Comparison of ENCODE assay signal across 9 cellular contexts in genomic region chr14:76710093-76711010, GRCh38. TPM values are rescaled to one million over a fixed set of nuclear protein-coding genes. Genes with fewer than 3 reads are reported as not detected.
DNase-seq lines count a peak whose midpoint lies in the region; ATAC-seq, FAIRE-seq and TF ChIP-seq lines count a peak whose summit lies in the region.
"Had no signal": no experiment of that assay in that cellular context is flagged by ENCODE, and none has a peak within 500 bp of the region (broad histone marks: within the 10 kb centered on the region; RNA-seq: fewer than 3 reads in every experiment).

No MANE protein-coding gene starts in this region.

- H3K4ac ChIP-seq in H1 (replicated peaks; ENCODE audit: insufficient read length, low read depth, low read length): no peak overlapping the region

- ATAC-seq in RWPE2 (ENCODE audit: low read depth) (peak; percentile 62; the same call in 2 of the 3 replicates), HG02642 (IDR thresholded peaks at IDR 0.05; ENCODE audit: poor library complexity, unreplicated experiment) (no peak)
- ATAC-seq: activated naive CD4-positive, alpha-beta T cell treated with anti-CD3 and anti-CD28 coated beads, Interleukin-2, amount 50 U/mL, for 72 hours had no signal

- POLR2A ChIA-PET in H1 (lab: Charles Lee; ENCODE audit: partially characterized antibody): interaction anchor here (1.0 kb wide), 1 partner anchor 68 kb away, joined by 3 read pairs; no protein-coding TSS in a partner anchor

- FAIRE-seq in H1 (lab: Jason Lieb, UNC): peak; percentile 19

- H2AFZ ChIP-seq in H1 (ENCODE audit: low read length): peak overlapping the region; percentile 3; the same call in 1 of the 2 replicates

- TF ChIP-seq CTCF in LNCaP clone FGC (IDR thresholded peaks at IDR 0.05; ENCODE audit: control insufficient read depth, extremely low read depth, insufficient read depth): peak; percentile 61
- TF ChIP-seq CTCF in RWPE2 (IDR thresholded peaks at IDR 0.05; ENCODE audit: poor library complexity, severe bottlenecking): peak; percentile 97
- peak; percentile 1 to 72 (median 60) for TF ChIP-seq CTCF in H1 (IDR thresholded peaks at IDR 0.05; ENCODE audit: control extremely low read depth in 1 of 3, insufficient read depth in 1 of 3, low read depth in 1 of 3, low read length in 3 of 3)

- no peak overlapping the region for H3K56ac ChIP-seq in H1 (replicated peaks; ENCODE audit: insufficient read length, low read depth, low read length)

- H3K79me1 ChIP-seq in H1 (ENCODE audit: low read depth, low read length): no peaks in the 10 kb centered on the region

- TF ChIP-seq EP300 in H1 (IDR thresholded peaks at IDR 0.05; ENCODE audit: borderline replicate concordance in 1 of 2, low read depth in 2 of 2, low read length in 2 of 2): no peak

- H3K79me2 ChIP-seq in H1 (ENCODE audit: control insufficient read depth in 1 of 2, insufficient read depth in 2 of 2, low read length in 2 of 2): no peaks in the 10 kb centered on the region

- H3K14ac ChIP-seq in H1 (ENCODE audit: insufficient read length): no peak overlapping the region

- no peak overlapping the region for H3K23ac ChIP-seq in H1 (ENCODE audit: insufficient read length)

- no peak overlapping the region for H3K4me2 ChIP-seq in H1 (ENCODE audit: insufficient read depth in 1 of 2, low read depth in 2 of 2, low read length in 2 of 2)

- H3K4me3 ChIP-seq in LNCaP clone FGC (ENCODE audit: low read depth, low read length): no peak overlapping the region
- H3K4me3 ChIP-seq in RWPE2 (ENCODE audit: severe bottlenecking): no peak overlapping the region
- H3K4me3 ChIP-seq in H1 (ENCODE audit: extremely low read depth in 1 of 4, insufficient read depth in 2 of 4, low read depth in 3 of 4, low read length in 4 of 4): no peak overlapping the region
- H3K4me3 ChIP-seq in mesodermal cell (ENCODE audit: extremely low read depth, insufficient read depth, low read length, poor library complexity, severe bottlenecking): no peak overlapping the region

- H3K36me3 ChIP-seq in RWPE2 (ENCODE audit: low read depth): no peaks in the 10 kb centered on the region
- no peaks in the 10 kb centered on the region; a peak in 1 of 8 replicates for H3K36me3 ChIP-seq in H1 (ENCODE audit: control insufficient read depth in 2 of 4, insufficient read depth in 4 of 4, low read length in 3 of 4)
- no peaks in the 10 kb centered on the region for H3K36me3 ChIP-seq in mesodermal cell (ENCODE audit: control insufficient read depth, insufficient read depth, low read length)

- H3K18ac ChIP-seq in H1 (ENCODE audit: extremely low read depth, low read length): no peak overlapping the region

- CTCF ChIA-PET in H1 (lab: Charles Lee; ENCODE audit: partially characterized antibody): interaction anchor here (0.5 to 9.1 kb wide), 47 partner anchors 8 to 359 kb away, joined by 3 to 234 read pairs (median 5); partner anchors contain the start of genes ANGEL1 and VASH1

- no peak overlapping the region for H2BK20ac ChIP-seq in H1 (ENCODE audit: low read length)

- no peak overlapping the region for H4K5ac ChIP-seq in H1 (ENCODE audit: insufficient read length, low read depth, low read length)

- H4K20me1 ChIP-seq in H1 (replicated peaks in 1 of 2; ENCODE audit: control insufficient read depth in 1 of 2, insufficient read depth in 2 of 2, low read length in 2 of 2): peaks cover 0 to 2% of the 10 kb centered on the region in 2 experiments

- no peaks in the 10 kb centered on the region for H3K27me3 ChIP-seq in RWPE2 (ENCODE audit: insufficient read depth, poor library complexity, severe bottlenecking)
- no peaks in the 10 kb centered on the region for H3K27me3 ChIP-seq in H1 (replicated peaks in 1 of 4; ENCODE audit: control insufficient read depth in 3 of 4, extremely low read depth in 1 of 4, insufficient read depth in 3 of 4, low read length in 3 of 4)

- DNase-seq in activated T-cell treated with anti-CD3 and anti-CD28 coated beads for 24 hours (ENCODE audit: low read depth): peak; percentile 6
- DNase-seq in activated T-cell treated with anti-CD3 and anti-CD28 coated beads, Interleukin-2, amount 50 U/mL, for 1 hour: no peak
- peak; percentile 10 for DNase-seq in LNCaP clone FGC (ENCODE audit: low read depth)
- no peak for DNase-seq in RWPE2 (ENCODE audit: low spot score)
- DNase-seq in H1 (ENCODE audit: low read depth in 1 of 2, low spot score in 2 of 2): peak in 1 of 2 experiments; percentile 46
- DNase-seq in GOT3 (lab: John Stamatoyannopoulos, UW): no peak

- no peaks in the 10 kb centered on the region for H3K9me3 ChIP-seq in RWPE2 (ENCODE audit: severe bottlenecking)
- peaks cover 0 to 5% of the 10 kb centered on the region in 2 experiments; a peak in 1 of 4 replicates for H3K9me3 ChIP-seq in H1 (ENCODE audit: insufficient read depth in 2 of 2, low read depth in 1 of 2, low read length in 1 of 2)
- no peaks in the 10 kb centered on the region for H3K9me3 ChIP-seq in mesodermal cell (ENCODE audit: control insufficient read depth, low read length)

- H4K91ac ChIP-seq in H1 (replicated peaks; ENCODE audit: insufficient read length, low read length): no peak overlapping the region

- peak; percentile 74 to 76 for TF ChIP-seq RAD21 in H1 (IDR thresholded peaks at IDR 0.05 in 1 of 2, conservative IDR thresholded peaks at IDR 0.05 in 1 of 2; ENCODE audit: low read depth in 2 of 2, low read length in 2 of 2)

- H3K23me2 ChIP-seq in H1 (ENCODE audit: low read depth, low read length): no peaks in the 10 kb centered on the region

- no peak overlapping the region for H2BK5ac ChIP-seq in H1 (ENCODE audit: low read depth, low read length)

- H3K9ac ChIP-seq in H1 (replicated peaks in 1 of 4; ENCODE audit: extremely low read depth in 1 of 4, low read depth in 3 of 4, low read length in 3 of 4): no peak overlapping the region

- no peak overlapping the region for H2BK120ac ChIP-seq in H1 (replicated peaks; ENCODE audit: low read depth, low read length)

- no peak overlapping the region for H2AK5ac ChIP-seq in H1 (ENCODE audit: low read depth, low read length)

- 39% methylated on average over 12 of the region's 12 CpGs; no CpG with 5 or more reads in 1 of the 2 experiments for WGBS in H1 (ENCODE audit: extremely low coverage in 1 of 2, insufficient coverage in 1 of 2, insufficient read length in 1 of 2, insufficient replicate concordance in 2 of 2, low coverage in 1 of 2, low lambda C conversion rate in 2 of 2, missing lambda C conversion rate in 1 of 2), 2 experiments
- WGBS in mesodermal cell (ENCODE audit: insufficient coverage in 2 of 2), 2 experiments: 53 to 67% methylated on average over 3 to 4 of the region's 12 CpGs

- TF ChIP-seq POLR2A in H1 (IDR thresholded peaks at IDR 0.05; ENCODE audit: control extremely low read depth in 1 of 2, low read depth in 2 of 2, low read length in 2 of 2): no peak

- no peak overlapping the region for H4K8ac ChIP-seq in H1 (ENCODE audit: extremely low read depth, insufficient read depth, low read length)

- H2BK15ac ChIP-seq in H1 (ENCODE audit: low read length): no peak overlapping the region

- peak overlapping the region; percentile 84; the same call in 1 of the 2 replicates for H2BK12ac ChIP-seq in H1 (ENCODE audit: low read depth, low read length)

- H3K4me1 ChIP-seq in RWPE2 (ENCODE audit: insufficient read depth, poor library complexity, severe bottlenecking) (no peaks in the 10 kb centered on the region), H1 (replicated peaks in 1 of 4; ENCODE audit: control insufficient read depth in 3 of 4, insufficient read depth in 4 of 4, low read length in 3 of 4) (no peaks in the 10 kb centered on the region), mesodermal cell (ENCODE audit: control insufficient read depth, insufficient read depth, low read length, poor library complexity, severe bottlenecking) (no peaks in the 10 kb centered on the region)

- no peak overlapping the region for H3K27ac ChIP-seq in RWPE2 (ENCODE audit: poor library complexity, severe bottlenecking)
- no peak overlapping the region for H3K27ac ChIP-seq in H1 (ENCODE audit: low read depth, low read length)
- peak overlapping the region; percentile 58 for H3K27ac ChIP-seq in mesodermal cell (ENCODE audit: low read depth, low read length, severe bottlenecking)

TF ChIP-seq in H1, 55 proteins besides CTCF, POLR2A, EP300 and RAD21:
- TF ChIP-seq YY1 (IDR thresholded peaks at IDR 0.05; ENCODE audit: low read depth, low read length) (no peak), TCF12 (IDR thresholded peaks at IDR 0.05; ENCODE audit: low read depth, low read length) (no peak), SIN3A (conservative IDR thresholded peaks at IDR 0.05 in 1 of 2, IDR thresholded peaks at IDR 0.05 in 1 of 2; ENCODE audit: low read depth in 1 of 2, low read length in 2 of 2) (no peak), SAP30 (IDR thresholded peaks at IDR 0.05; ENCODE audit: insufficient read depth, insufficient replicate concordance, low read length) (no peak), ATF2 (IDR thresholded peaks at IDR 0.05; ENCODE audit: low read length) (no peak), HDAC6 (IDR thresholded peaks at IDR 0.05; ENCODE audit: low read depth, low read length) (no peak), CTBP2 (IDR thresholded peaks at IDR 0.05; ENCODE audit: borderline replicate concordance, insufficient read depth, insufficient read length, low read length) (no peak), BACH1 (IDR thresholded peaks at IDR 0.05; ENCODE audit: low read length) (no peak), SP1 (IDR thresholded peaks at IDR 0.05; ENCODE audit: low read depth, low read length) (no peak)

RNA-seq across cellular contexts. Expression of gene VASH1, which starts 50.9 kb away (rescaled TPM):
- 6.4 and 7.7 TPM in 2 replicates for total RNA-seq in H1 (2021; fragmentation: NEBNext Ultra II Directional; extraction: Animal tissue kit (Norgen Biotek cat#: 25700))
- 3.1 and 4.9 TPM in 2 replicates for polyA plus RNA-seq in H1 (2011; rRNA removed)
- 5.1 TPM for polyA plus RNA-seq in H1 (2011; cell fraction: cytosol; rRNA removed)
- polyA plus RNA-seq in H1 (2011; cell fraction: nucleus; rRNA removed): 17.4 TPM
- 5.7 to 7.5 TPM (median 6.7 TPM) in 4 replicates for polyA plus RNA-seq in H1 (2012, experiment 1 of 2)
- 4.3 TPM for polyA plus RNA-seq in H1 (2012, experiment 2 of 2)
- polyA plus RNA-seq in H1 (2013, experiment 1 of 2): 3.2 TPM
- polyA plus RNA-seq in H1 (2013, experiment 2 of 2): 3.5 TPM
- 4.3 and 4.5 TPM in 2 replicates for polyA minus RNA-seq in H1 (2011; rRNA and poly(A)+ RNA removed)
- polyA minus RNA-seq in H1 (2011; cell fraction: cytosol; rRNA and poly(A)+ RNA removed): 2.3 TPM
- 5.6 TPM for polyA minus RNA-seq in H1 (2011; cell fraction: nucleus; rRNA and poly(A)+ RNA removed)
- 78.6 TPM for polyA plus RNA-seq in mesodermal cell (2013, experiment 1 of 2)
- polyA plus RNA-seq in mesodermal cell (2013, experiment 2 of 2): 59.3 TPM

Comparison
In these comparisons a context has a peak if more than half of its experiments do, and no peak if none do; other contexts are left out.
1. DNase-seq: peak in activated T-cell treated with anti-CD3 and anti-CD28 coated beads for 24 hours (single experiment) and LNCaP clone FGC (single experiment); none in activated T-cell treated with anti-CD3 and anti-CD28 coated beads, Interleukin-2, amount 50 U/mL, for 1 hour (single experiment), RWPE2 (single experiment) and GOT3 (single experiment).
2. Peak in every context shown above with its lines, with median percentiles within 50 percentile points of each other: CTCF ChIP-seq.